Comparison of ENCODE assay signal across 18 cellular contexts in the genomic region with DNA sequence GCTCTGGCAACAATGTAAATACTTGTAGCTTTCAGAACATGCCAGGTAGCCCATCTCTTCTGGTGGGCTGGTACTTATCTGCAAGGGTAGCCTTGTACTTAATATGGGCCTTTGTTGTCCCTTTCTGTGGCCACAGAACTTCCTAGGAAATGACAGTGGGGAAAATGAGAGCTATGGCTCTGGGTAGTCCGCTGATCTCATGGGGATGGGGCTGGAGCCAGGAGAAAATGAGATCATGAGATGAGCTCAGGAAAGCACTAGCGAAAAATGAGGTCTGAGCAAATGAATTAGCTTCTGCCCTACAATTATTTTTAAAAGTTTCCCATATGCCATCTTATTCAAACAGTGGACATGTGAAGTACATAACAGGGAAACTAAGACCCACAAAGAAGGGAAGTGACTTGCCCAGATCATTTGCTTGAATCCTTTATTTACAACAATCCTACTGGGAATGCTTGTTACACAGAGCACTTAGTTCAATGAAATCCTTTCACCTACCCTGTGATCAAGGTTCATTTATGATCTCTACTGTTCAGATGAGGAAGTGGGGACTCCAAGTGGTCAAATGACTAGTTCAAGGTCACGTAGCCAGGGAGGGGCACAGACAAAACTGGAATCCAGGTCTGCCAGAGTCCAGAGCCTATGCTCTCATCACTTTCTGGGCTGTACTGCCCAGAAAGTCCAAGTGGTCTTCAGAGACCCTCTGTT.
DNase-seq lines count a peak whose midpoint lies in the region; ATAC-seq and TF ChIP-seq lines count a peak whose summit lies in the region.
"Had no signal": no experiment of that assay in that cellular context is flagged by ENCODE, and none has a peak within 500 bp of the region (broad histone marks: within the 10 kb centered on the region; RNA-seq: fewer than 3 reads in every experiment).

No MANE protein-coding gene starts in this region.

- H3K27me3 ChIP-seq in left lung (no peaks in the 10 kb centered on the region), uterus (no peaks in the 10 kb centered on the region)
- H3K27me3 ChIP-seq: breast epithelium, esophagus muscularis mucosa had no signal

- no peak for TF ChIP-seq CTCF in left lung (IDR thresholded peaks at IDR 0.05)
- no peak for TF ChIP-seq CTCF in uterus (IDR thresholded peaks at IDR 0.05)

- H3K4me3 ChIP-seq in left lung (no peak overlapping the region), uterus (no peak overlapping the region)
- H3K4me3 ChIP-seq: breast epithelium, esophagus muscularis mucosa, PC-9 had no signal

- no peak for TF ChIP-seq POLR2A in uterus (IDR thresholded peaks at IDR 0.05)

- CTCF ChIA-PET in activated CD4-positive, alpha-beta T cell treated with anti-CD3 and anti-CD28 coated beads for 36 hours (lab: Charles Lee), result interaction anchor here (0.6 kb wide), 2 partner anchors 101 to 677 kb away, joined by 3 read pairs; no protein-coding TSS in a partner anchor

- intact Hi-C loops in left lung (cut with DNase I) (no loop called here), uterus (cut with DNase I; ENCODE audit: low total_unique reads) (no loop called here)
- intact Hi-C loops in activated CD4-positive, alpha-beta T cell treated with anti-CD3 and anti-CD28 coated beads for 36 hours (cut with DNase I, micrococcal nuclease), result no loop called here

- H3K27me3 Mint-ChIP-seq in stimulated activated memory B cell treated with anti-CD40 and anti-IgM and Interleukin-4, amounts not matched to agents 10 μg/mL and 1 μg/mL and 100 μg/mL, for 72 hours, result peaks cover 20% of the 10 kb centered on the region
- peaks cover 2% of the 10 kb centered on the region for H3K27me3 Mint-ChIP-seq in activated CD4-positive, alpha-beta T cell treated with anti-CD3 and anti-CD28 coated beads for 36 hours
- H3K27me3 Mint-ChIP-seq: activated naive CD4-positive, alpha-beta T cell treated with anti-CD3 and anti-CD28 coated beads, Interleukin-2, amount 10 ng/mL, durations not matched to agents 7 days and 5 days had no signal

- ATAC-seq in left lung, result peak; percentile 22
- ATAC-seq in stimulated activated memory B cell treated with anti-CD40 and anti-IgM and Interleukin-4, amounts not matched to agents 10 μg/mL and 1 μg/mL and 100 μg/mL, for 72 hours, result no peak
- no peak for ATAC-seq in activated CD4-positive, alpha-beta T cell treated with anti-CD3 and anti-CD28 coated beads for 36 hours

- H3K36me3 Mint-ChIP-seq in stimulated activated memory B cell treated with anti-CD40 and anti-IgM and Interleukin-4, amounts not matched to agents 10 μg/mL and 1 μg/mL and 100 μg/mL, for 72 hours, result peaks cover 21% of the 10 kb centered on the region
- peaks cover 11% of the 10 kb centered on the region for H3K36me3 Mint-ChIP-seq in activated CD4-positive, alpha-beta T cell treated with anti-CD3 and anti-CD28 coated beads for 36 hours (ENCODE audit: low read depth)

- H3K27ac ChIP-seq in left lung (no peak overlapping the region), uterus (no peak overlapping the region)
- H3K27ac ChIP-seq: PC-9 had no signal

- H3K4me1 Mint-ChIP-seq in stimulated activated memory B cell treated with anti-CD40 and anti-IgM and Interleukin-4, amounts not matched to agents 10 μg/mL and 1 μg/mL and 100 μg/mL, for 72 hours, result no peaks in the 10 kb centered on the region
- no peaks in the 10 kb centered on the region for H3K4me1 Mint-ChIP-seq in activated CD4-positive, alpha-beta T cell treated with anti-CD3 and anti-CD28 coated beads for 36 hours
- H3K4me1 Mint-ChIP-seq: activated naive CD4-positive, alpha-beta T cell treated with anti-CD3 and anti-CD28 coated beads, Interleukin-2, amount 10 ng/mL, durations not matched to agents 7 days and 5 days; CD8-positive, alpha-beta memory T cell had no signal

- peak; percentile 74 for DNase-seq in AG08396 (ENCODE audit: low spot score)
- DNase-seq in MV-4-11 (lab: John Stamatoyannopoulos, UW), result peak; percentile 26
- DNase-seq in cerebellum (ENCODE audit: low spot score), result peak; percentile 17
- DNase-seq in left lung, result no peak
- DNase-seq in HT-29 (ENCODE audit: low spot score), result no peak
- no peak for DNase-seq in activated CD4-positive, alpha-beta T cell treated with anti-CD3 and anti-CD28 coated beads for 36 hours
- no peak for DNase-seq in uterus
- DNase-seq: activated CD4-positive, alpha-beta T cell treated with anti-CD3 and anti-CD28 coated beads, Interleukin-2, amount 50 U/mL, for 1 hour; activated naive CD4-positive, alpha-beta T cell treated with anti-CD3 and anti-CD28 coated beads, Interleukin-2, amount 10 ng/mL, durations not matched to agents 7 days and 5 days; CD8-positive, alpha-beta memory T cell; hippocampal formation; NCI-H2081; NCI-H510A treated with DMSO at 0.1 percent for 48 hours; PC-9; SK-N-SH had no signal

- H3K4me3 Mint-ChIP-seq in stimulated activated memory B cell treated with anti-CD40 and anti-IgM and Interleukin-4, amounts not matched to agents 10 μg/mL and 1 μg/mL and 100 μg/mL, for 72 hours, result no peak overlapping the region
- H3K4me3 Mint-ChIP-seq in activated CD4-positive, alpha-beta T cell treated with anti-CD3 and anti-CD28 coated beads for 36 hours, result no peak overlapping the region
- H3K4me3 Mint-ChIP-seq: activated naive CD4-positive, alpha-beta T cell treated with anti-CD3 and anti-CD28 coated beads, Interleukin-2, amount 10 ng/mL, durations not matched to agents 7 days and 5 days; CD8-positive, alpha-beta memory T cell had no signal

- H3K36me3 ChIP-seq in left lung (peaks cover 0 to 27% of the 10 kb centered on the region in 2 donors), uterus (no peaks in the 10 kb centered on the region)

- H3K9me3 Mint-ChIP-seq in stimulated activated memory B cell treated with anti-CD40 and anti-IgM and Interleukin-4, amounts not matched to agents 10 μg/mL and 1 μg/mL and 100 μg/mL, for 72 hours, result peaks cover 25% of the 10 kb centered on the region
- peaks cover 20% of the 10 kb centered on the region for H3K9me3 Mint-ChIP-seq in activated CD4-positive, alpha-beta T cell treated with anti-CD3 and anti-CD28 coated beads for 36 hours (ENCODE audit: low read depth)

- H3K4me1 ChIP-seq in left lung, result no peaks in the 10 kb centered on the region
- no peaks in the 10 kb centered on the region for H3K4me1 ChIP-seq in uterus
- H3K4me1 ChIP-seq: breast epithelium had no signal

- H3K9me3 ChIP-seq in left lung (peaks cover 0 to 22% of the 10 kb centered on the region in 2 donors), uterus (peaks cover 0 to 18% of the 10 kb centered on the region in 2 donors)

- no peak overlapping the region for H3K27ac Mint-ChIP-seq in stimulated activated memory B cell treated with anti-CD40 and anti-IgM and Interleukin-4, amounts not matched to agents 10 μg/mL and 1 μg/mL and 100 μg/mL, for 72 hours
- H3K27ac Mint-ChIP-seq in activated CD4-positive, alpha-beta T cell treated with anti-CD3 and anti-CD28 coated beads for 36 hours, result no peak overlapping the region
- H3K27ac Mint-ChIP-seq: activated naive CD4-positive, alpha-beta T cell treated with anti-CD3 and anti-CD28 coated beads, Interleukin-2, amount 10 ng/mL, durations not matched to agents 7 days and 5 days; CD8-positive, alpha-beta memory T cell had no signal

- POLR2A ChIA-PET in activated CD4-positive, alpha-beta T cell treated with anti-CD3 and anti-CD28 coated beads for 36 hours (lab: Charles Lee), result interaction anchor here (0.6 kb wide), 1 partner anchor 398 kb away, joined by 4 read pairs; no protein-coding TSS in a partner anchor

Comparison
In these comparisons a context has a peak if more than half of its experiments do, and no peak if none do; other contexts are left out.
1. DNase-seq: peak in AG08396 (single experiment), MV-4-11 (single experiment) and cerebellum (single experiment); none in left lung (0 of 2), HT-29 (single experiment), activated CD4-positive, alpha-beta T cell treated with anti-CD3 and anti-CD28 coated beads for 36 hours (single experiment) and uterus (0 of 2).